In genomic region chr4:48267574-48267973, GRCh38 we compare ENCODE assay signal across 2 cellular contexts.
TF ChIP-seq lines count a peak whose summit lies in the region.

No MANE protein-coding gene starts in this region.

TF ChIP-seq in GM12878, 131 proteins besides CTCF, POLR2A, EP300 and RAD21 (continues in another document):
- TF ChIP-seq KAT2A (conservative IDR thresholded peaks at IDR 0.05; ENCODE audit: control insufficient read depth, low read depth, low read length), result no peak
- TF ChIP-seq POLR2AphosphoS5 (IDR thresholded peaks at IDR 0.05; ENCODE audit: low read length), result no peak
- TF ChIP-seq CHD2 (IDR thresholded peaks at IDR 0.05; ENCODE audit: borderline replicate concordance, low read depth, low read length), result no peak
- TF ChIP-seq HCFC1 (IDR thresholded peaks at IDR 0.05; ENCODE audit: low read length), result no peak
- no peak for TF ChIP-seq POLR2AphosphoS2 (IDR thresholded peaks at IDR 0.05; ENCODE audit: low read depth, low read length)
- TF ChIP-seq MTA2 (IDR thresholded peaks at IDR 0.05; ENCODE audit: low read depth), result no peak
- TF ChIP-seq ZNF24 (IDR thresholded peaks at IDR 0.05), result no peak
- TF ChIP-seq, protein P1, sequence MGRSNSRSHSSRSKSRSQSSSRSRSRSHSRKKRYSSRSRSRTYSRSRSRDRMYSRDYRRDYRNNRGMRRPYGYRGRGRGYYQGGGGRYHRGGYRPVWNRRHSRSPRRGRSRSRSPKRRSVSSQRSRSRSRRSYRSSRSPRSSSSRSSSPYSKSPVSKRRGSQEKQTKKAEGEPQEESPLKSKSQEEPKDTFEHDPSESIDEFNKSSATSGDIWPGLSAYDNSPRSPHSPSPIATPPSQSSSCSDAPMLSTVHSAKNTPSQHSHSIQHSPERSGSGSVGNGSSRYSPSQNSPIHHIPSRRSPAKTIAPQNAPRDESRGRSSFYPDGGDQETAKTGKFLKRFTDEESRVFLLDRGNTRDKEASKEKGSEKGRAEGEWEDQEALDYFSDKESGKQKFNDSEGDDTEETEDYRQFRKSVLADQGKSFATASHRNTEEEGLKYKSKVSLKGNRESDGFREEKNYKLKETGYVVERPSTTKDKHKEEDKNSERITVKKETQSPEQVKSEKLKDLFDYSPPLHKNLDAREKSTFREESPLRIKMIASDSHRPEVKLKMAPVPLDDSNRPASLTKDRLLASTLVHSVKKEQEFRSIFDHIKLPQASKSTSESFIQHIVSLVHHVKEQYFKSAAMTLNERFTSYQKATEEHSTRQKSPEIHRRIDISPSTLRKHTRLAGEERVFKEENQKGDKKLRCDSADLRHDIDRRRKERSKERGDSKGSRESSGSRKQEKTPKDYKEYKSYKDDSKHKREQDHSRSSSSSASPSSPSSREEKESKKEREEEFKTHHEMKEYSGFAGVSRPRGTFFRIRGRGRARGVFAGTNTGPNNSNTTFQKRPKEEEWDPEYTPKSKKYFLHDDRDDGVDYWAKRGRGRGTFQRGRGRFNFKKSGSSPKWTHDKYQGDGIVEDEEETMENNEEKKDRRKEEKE (IDR thresholded peaks at IDR 0.05), result no peak
- TF ChIP-seq ZNF384 (IDR thresholded peaks at IDR 0.05; ENCODE audit: borderline replicate concordance, low read depth, low read length), result no peak
- TF ChIP-seq MYB (IDR thresholded peaks at IDR 0.05; ENCODE audit: borderline replicate concordance, low read depth, low read length), result no peak
- no peak for TF ChIP-seq PRDM15 (CRISPR knock-in tag; IDR thresholded peaks at IDR 0.05)
- TF ChIP-seq TCF3 (IDR thresholded peaks at IDR 0.05; ENCODE audit: borderline replicate concordance, insufficient read depth, low read depth, low read length), result no peak
- no peak for TF ChIP-seq GABPA (IDR thresholded peaks at IDR 0.05; ENCODE audit: low read depth)
- TF ChIP-seq, protein P2, sequence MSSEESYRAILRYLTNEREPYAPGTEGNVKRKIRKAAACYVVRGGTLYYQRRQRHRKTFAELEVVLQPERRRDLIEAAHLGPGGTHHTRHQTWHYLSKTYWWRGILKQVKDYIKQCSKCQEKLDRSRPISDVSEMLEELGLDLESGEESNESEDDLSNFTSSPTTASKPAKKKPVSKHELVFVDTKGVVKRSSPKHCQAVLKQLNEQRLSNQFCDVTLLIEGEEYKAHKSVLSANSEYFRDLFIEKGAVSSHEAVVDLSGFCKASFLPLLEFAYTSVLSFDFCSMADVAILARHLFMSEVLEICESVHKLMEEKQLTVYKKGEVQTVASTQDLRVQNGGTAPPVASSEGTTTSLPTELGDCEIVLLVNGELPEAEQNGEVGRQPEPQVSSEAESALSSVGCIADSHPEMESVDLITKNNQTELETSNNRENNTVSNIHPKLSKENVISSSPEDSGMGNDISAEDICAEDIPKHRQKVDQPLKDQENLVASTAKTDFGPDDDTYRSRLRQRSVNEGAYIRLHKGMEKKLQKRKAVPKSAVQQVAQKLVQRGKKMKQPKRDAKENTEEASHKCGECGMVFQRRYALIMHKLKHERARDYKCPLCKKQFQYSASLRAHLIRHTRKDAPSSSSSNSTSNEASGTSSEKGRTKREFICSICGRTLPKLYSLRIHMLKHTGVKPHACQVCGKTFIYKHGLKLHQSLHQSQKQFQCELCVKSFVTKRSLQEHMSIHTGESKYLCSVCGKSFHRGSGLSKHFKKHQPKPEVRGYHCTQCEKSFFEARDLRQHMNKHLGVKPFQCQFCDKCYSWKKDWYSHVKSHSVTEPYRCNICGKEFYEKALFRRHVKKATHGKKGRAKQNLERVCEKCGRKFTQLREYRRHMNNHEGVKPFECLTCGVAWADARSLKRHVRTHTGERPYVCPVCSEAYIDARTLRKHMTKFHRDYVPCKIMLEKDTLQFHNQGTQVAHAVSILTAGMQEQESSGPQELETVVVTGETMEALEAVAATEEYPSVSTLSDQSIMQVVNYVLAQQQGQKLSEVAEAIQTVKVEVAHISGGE (CRISPR knock-in tag; IDR thresholded peaks at IDR 0.05), result no peak
- TF ChIP-seq YY1 (IDR thresholded peaks at IDR 0.05; ENCODE audit: low read depth, low read length), result no peak
- TF ChIP-seq PAX5 (IDR thresholded peaks at IDR 0.05; ENCODE audit: borderline replicate concordance, low read depth, low read length), result no peak
- TF ChIP-seq ETV6 (conservative IDR thresholded peaks at IDR 0.05 in 1 of 2, IDR thresholded peaks at IDR 0.05 in 1 of 2; ENCODE audit: borderline replicate concordance in 1 of 2, low read depth in 1 of 2), result no peak
- no peak for TF ChIP-seq BCL11A (IDR thresholded peaks at IDR 0.05; ENCODE audit: low read depth, low read length)
- no peak for TF ChIP-seq IRF4 (IDR thresholded peaks at IDR 0.05; ENCODE audit: low read depth, low read length)

TF ChIP-seq in SK-N-SH treated with all-trans-retinoic acid at 6 μM for 48 hours, 23 proteins besides CTCF, POLR2A, EP300 and RAD21:
- TF ChIP-seq BACH2 (CRISPR knock-in tag; IDR thresholded peaks at IDR 0.05; ENCODE audit: borderline replicate concordance), result no peak
- TF ChIP-seq OSR1 (CRISPR knock-in tag; IDR thresholded peaks at IDR 0.05), result no peak
- TF ChIP-seq TOX (CRISPR knock-in tag; IDR thresholded peaks at IDR 0.05; ENCODE audit: borderline replicate concordance), result no peak
- no peak for TF ChIP-seq ISL1 (CRISPR knock-in tag; IDR thresholded peaks at IDR 0.05)
- TF ChIP-seq SNAI2 (CRISPR knock-in tag; IDR thresholded peaks at IDR 0.05), result no peak
- TF ChIP-seq POU6F1 (CRISPR knock-in tag; IDR thresholded peaks at IDR 0.05; ENCODE audit: borderline replicate concordance, low read depth), result no peak
- no peak for TF ChIP-seq CSRNP3 (CRISPR knock-in tag; IDR thresholded peaks at IDR 0.05)
- no peak for TF ChIP-seq TCF4 (CRISPR knock-in tag; IDR thresholded peaks at IDR 0.05; ENCODE audit: borderline replicate concordance)
- no peak for TF ChIP-seq ZFP30 (CRISPR knock-in tag; IDR thresholded peaks at IDR 0.05)
- no peak for TF ChIP-seq GLIS3 (CRISPR knock-in tag; IDR thresholded peaks at IDR 0.05)
- TF ChIP-seq ZNF565 (CRISPR knock-in tag; conservative IDR thresholded peaks at IDR 0.05; ENCODE audit: low read depth), result no peak
- no peak for TF ChIP-seq ESRRG (CRISPR knock-in tag; IDR thresholded peaks at IDR 0.05)
- TF ChIP-seq ZNF70 (CRISPR knock-in tag; IDR thresholded peaks at IDR 0.05), result no peak
- TF ChIP-seq PPARA (CRISPR knock-in tag; IDR thresholded peaks at IDR 0.05; ENCODE audit: borderline replicate concordance), result no peak
- TF ChIP-seq, protein P3, sequence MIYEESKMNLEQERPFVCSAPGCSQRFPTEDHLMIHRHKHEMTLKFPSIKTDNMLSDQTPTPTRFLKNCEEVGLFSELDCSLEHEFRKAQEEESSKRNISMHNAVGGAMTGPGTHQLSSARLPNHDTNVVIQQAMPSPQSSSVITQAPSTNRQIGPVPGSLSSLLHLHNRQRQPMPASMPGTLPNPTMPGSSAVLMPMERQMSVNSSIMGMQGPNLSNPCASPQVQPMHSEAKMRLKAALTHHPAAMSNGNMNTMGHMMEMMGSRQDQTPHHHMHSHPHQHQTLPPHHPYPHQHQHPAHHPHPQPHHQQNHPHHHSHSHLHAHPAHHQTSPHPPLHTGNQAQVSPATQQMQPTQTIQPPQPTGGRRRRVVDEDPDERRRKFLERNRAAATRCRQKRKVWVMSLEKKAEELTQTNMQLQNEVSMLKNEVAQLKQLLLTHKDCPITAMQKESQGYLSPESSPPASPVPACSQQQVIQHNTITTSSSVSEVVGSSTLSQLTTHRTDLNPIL (CRISPR knock-in tag; IDR thresholded peaks at IDR 0.05; ENCODE audit: low read depth), result no peak
TF ChIP-seq in SK-N-SH treated with all-trans-retinoic acid at 6 μM for 48 hours: peak in this region for 0.
